In genomic region chr10:69222157-69223027, GRCh38 we compare ENCODE assay signal across 8 cellular contexts. TPM values are rescaled to one million over a fixed set of nuclear protein-coding genes. Genes with fewer than 3 reads are reported as not detected.
DNase-seq lines count a peak whose midpoint lies in the region; ATAC-seq and TF ChIP-seq lines count a peak whose summit lies in the region.

No MANE protein-coding gene starts in this region.

- no peaks in the 10 kb centered on the region for H3K27me3 ChIP-seq in gastrocnemius medialis

- intact Hi-C loops in gastrocnemius medialis (cut with DNase I; ENCODE audit: low total_unique reads): no loop called here

- peak; percentile 60 for DNase-seq in COLO829 (ENCODE audit: low spot score)
- peak; percentile 91 for DNase-seq in OCI-M1 (lab: John Stamatoyannopoulos, UW)
- DNase-seq in activated T-helper 1 cell treated with Interleukin-2 at 50 U/mL for 16 hours (ENCODE audit: low read depth): peak; percentile 44
- peak; percentile 55 for DNase-seq in foreskin melanocyte
- DNase-seq in gastrocnemius medialis: peak in 1 of 2 donors; percentile 17
- DNase-seq in mesothelial cell of epicardium (ENCODE audit: low spot score in 2 of 2, unreplicated experiment in 2 of 2): no peak

- TF ChIP-seq POLR2A in GM19099 (IDR thresholded peaks at IDR 0.05; ENCODE audit: extremely low read depth, insufficient read length, low read depth): peak; percentile 53
- TF ChIP-seq POLR2A in gastrocnemius medialis (IDR thresholded peaks at IDR 0.05): no peak

- ATAC-seq in HG03175 (IDR thresholded peaks at IDR 0.05; ENCODE audit: unreplicated experiment) (peak; percentile 96), gastrocnemius medialis (peak; percentile 50 to 71)

- no peaks in the 10 kb centered on the region for H3K9me3 ChIP-seq in gastrocnemius medialis

- H3K9me3 Mint-ChIP-seq in mesothelial cell of epicardium: no peaks in the 10 kb centered on the region

- H3K27me3 Mint-ChIP-seq in mesothelial cell of epicardium (ENCODE audit: low read depth): no peaks in the 10 kb centered on the region

- H3K4me1 ChIP-seq in gastrocnemius medialis: no peaks in the 10 kb centered on the region

- peak in 3 of 5 experiments; percentile 29 to 54 (median 44) for TF ChIP-seq CTCF in gastrocnemius medialis (IDR thresholded peaks at IDR 0.05 in 4 of 5, conservative IDR thresholded peaks at IDR 0.05 in 1 of 5)
- TF ChIP-seq CTCF in mesothelial cell of epicardium (IDR thresholded peaks at IDR 0.05; ENCODE audit: unreplicated experiment): no peak

- no peak overlapping the region for H3K4me3 Mint-ChIP-seq in mesothelial cell of epicardium

- H3K4me3 ChIP-seq in gastrocnemius medialis: no peak overlapping the region

- no peak overlapping the region for H3K27ac ChIP-seq in gastrocnemius medialis

- no peaks in the 10 kb centered on the region for H3K4me1 Mint-ChIP-seq in mesothelial cell of epicardium

- no peak overlapping the region for H3K27ac Mint-ChIP-seq in mesothelial cell of epicardium

- no peaks in the 10 kb centered on the region for H3K36me3 ChIP-seq in gastrocnemius medialis

- H3K36me3 Mint-ChIP-seq in mesothelial cell of epicardium: no peaks in the 10 kb centered on the region

- in situ Hi-C loops in gastrocnemius medialis (cut with MboI; ENCODE audit: low sequenced_read_pairs in 4 of 4): no loop called here

RNA-seq across cellular contexts. Expression of gene HKDC1, which starts 2.3 kb away (rescaled TPM):
- under 1 TPM in 1 of 4 donors, not detected in 3; 0.18 TPM for total RNA-seq in gastrocnemius medialis
- total RNA-seq in mesothelial cell of epicardium: 0.14 TPM in 1 of 3 replicates, not detected in the others

RNA-seq across cellular contexts. Expression of gene SUPV3L1, which starts 42.4 kb away (rescaled TPM):
- total RNA-seq in gastrocnemius medialis: 10 to 100 TPM; 29.7 to 38.8 (median 32.2) TPM
- 38.0 to 42.4 TPM (median 38.3 TPM) in 3 replicates for total RNA-seq in mesothelial cell of epicardium

RNA-seq across cellular contexts. Expression of gene HK1, which starts 55.9 kb away (rescaled TPM):
- total RNA-seq in gastrocnemius medialis: 100 to 1,000 TPM; 168 to 331 (median 246) TPM
- 61.8 to 68.7 TPM (median 65.6 TPM) in 3 replicates for total RNA-seq in mesothelial cell of epicardium

Comparison
In these comparisons a context has a peak if more than half of its experiments do, and no peak if none do; other contexts are left out.
1. DNase-seq: peak in COLO829 (single experiment), OCI-M1 (single experiment), activated T-helper 1 cell treated with Interleukin-2 at 50 U/mL for 16 hours (single experiment) and foreskin melanocyte (single experiment); none in mesothelial cell of epicardium (0 of 2).